In the genomic region with DNA sequence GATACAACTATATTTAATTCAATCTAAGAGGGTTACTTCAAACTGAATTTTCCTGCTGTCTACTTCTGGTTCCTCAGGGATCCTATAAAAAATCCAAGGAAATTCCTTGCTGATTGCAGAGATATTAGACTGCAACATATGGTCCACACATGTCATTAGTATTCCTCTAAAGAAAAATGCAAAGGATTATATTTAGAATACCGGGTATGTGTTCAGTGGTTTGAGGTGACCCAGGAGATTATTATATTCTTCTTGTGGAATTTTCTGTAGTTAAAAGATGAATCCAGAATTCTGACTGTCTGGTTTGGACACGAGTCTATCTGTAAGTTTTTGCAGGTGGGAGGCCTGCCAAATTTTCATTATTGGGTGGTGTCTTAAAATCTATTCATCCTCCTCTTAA, we compare ENCODE assay signal across 25 cellular contexts. TPM values are rescaled to one million over a fixed set of nuclear protein-coding genes. Genes with fewer than 3 reads are reported as not detected.
DNase-seq lines count a peak whose midpoint lies in the region; ATAC-seq and TF ChIP-seq lines count a peak whose summit lies in the region.
"Had no signal": no experiment of that assay in that cellular context is flagged by ENCODE, and none has a peak within 500 bp of the region (broad histone marks: within the 10 kb centered on the region; RNA-seq: fewer than 3 reads in every experiment).

No MANE protein-coding gene starts in this region.

- no peak overlapping the region for H3K4me2 ChIP-seq in GM23248 (ENCODE audit: unreplicated experiment)
- H3K4me2 ChIP-seq: BLaER1 had no signal

- TF ChIP-seq CTCF in AG10803 (conservative IDR thresholded peaks at IDR 0.05; ENCODE audit: low read length) (no peak), fibroblast of mammary gland (conservative IDR thresholded peaks at IDR 0.05; ENCODE audit: control insufficient read depth, insufficient read depth, low read depth, low read length) (no peak)

- H3K9me3 ChIP-seq in GM23248 (ENCODE audit: low read depth), result no peaks in the 10 kb centered on the region
- no peaks in the 10 kb centered on the region for H3K9me3 ChIP-seq in SK-N-MC (ENCODE audit: low read depth, low read length)
- H3K9me3 ChIP-seq: BLaER1, MG63 had no signal

- H3K27me3 Mint-ChIP-seq in stimulated activated naive B cell treated with anti-CD40 and anti-IgM and Interleukin-4, amounts not matched to agents 10 μg/mL and 1 μg/mL and 100 μg/mL, for 72 hours, result peaks cover 29 to 34% of the 10 kb centered on the region in 2 donors

- H3K9me3 Mint-ChIP-seq in stimulated activated naive B cell treated with anti-CD40 and anti-IgM and Interleukin-4, amounts not matched to agents 10 μg/mL and 1 μg/mL and 100 μg/mL, for 72 hours, result peaks cover 0 to 3% of the 10 kb centered on the region in 2 donors
- H3K9me3 Mint-ChIP-seq: CD4-positive, alpha-beta T cell; HFFc6 had no signal

- WGBS in GM23248 (ENCODE audit: low coverage in 1 of 2, low lambda C conversion rate in 2 of 2, missing lambda C conversion rate in 2 of 2), 2 experiments, result 2 to 11% methylated on average over 2 of the region's 2 CpGs

- no peaks in the 10 kb centered on the region for H3K36me3 Mint-ChIP-seq in stimulated activated naive B cell treated with anti-CD40 and anti-IgM and Interleukin-4, amounts not matched to agents 10 μg/mL and 1 μg/mL and 100 μg/mL, for 72 hours

- no peaks in the 10 kb centered on the region for H3K4me1 ChIP-seq in GM23248 (ENCODE audit: insufficient read depth)
- H3K4me1 ChIP-seq: BLaER1 had no signal

- H3K9me2 ChIP-seq in GM23248 (ENCODE audit: insufficient read depth), result no peaks in the 10 kb centered on the region

- H3K9ac ChIP-seq in GM23248 (no peak overlapping the region), SK-N-MC (ENCODE audit: insufficient read length) (no peak overlapping the region)
- H3K9ac ChIP-seq: BLaER1 had no signal

- DNase-seq in AG10803 (ENCODE audit: low read depth) (peak; percentile 82), GM23248 (peak; percentile 5), SK-N-MC (ENCODE audit: low read depth, low spot score) (no peak), fibroblast of mammary gland (ENCODE audit: low read depth) (peak; percentile 63), left colon (no peak), T-helper 9 cell (no peak)
- no peak for DNase-seq in stimulated activated naive B cell treated with anti-CD40 and anti-IgM and Interleukin-4, amounts not matched to agents 10 μg/mL and 1 μg/mL and 100 μg/mL, for 72 hours
- DNase-seq: CD4-positive, alpha-beta T cell; COR-L47; DMS153; GDM1; HFFc6; MG63; NCI-H1048; NCI-H1417 treated with DMSO at 0.1 percent for 48 hours; NCI-H187; NCI-H446; NK-92 treated with Interleukin-12 subunit alpha and Interleukin-12 subunit beta, amount 100 ng/mL, for 24 hours had no signal

- no peaks in the 10 kb centered on the region for H3K36me3 ChIP-seq in GM23248 (ENCODE audit: low read depth)
- no peaks in the 10 kb centered on the region for H3K36me3 ChIP-seq in SK-N-MC (ENCODE audit: insufficient read depth, low read length)
- H3K36me3 ChIP-seq: BLaER1, MG63 had no signal

- no peaks in the 10 kb centered on the region for H3K79me2 ChIP-seq in GM23248 (ENCODE audit: insufficient read depth)

- H3K27ac Mint-ChIP-seq in stimulated activated naive B cell treated with anti-CD40 and anti-IgM and Interleukin-4, amounts not matched to agents 10 μg/mL and 1 μg/mL and 100 μg/mL, for 72 hours, result no peak overlapping the region
- H3K27ac Mint-ChIP-seq: CD4-positive, alpha-beta T cell; HFFc6 had no signal

- H3F3A ChIP-seq in GM23248 (ENCODE audit: insufficient read depth), result no peaks in the 10 kb centered on the region

- H3K27ac ChIP-seq in GM23248, result no peak overlapping the region
- H3K27ac ChIP-seq in SK-N-MC, result peak overlapping the region; percentile 43; the same call in 1 of the 2 replicates
- H3K27ac ChIP-seq: BLaER1 had no signal

- intact Hi-C loops in left colon (cut with DNase I, micrococcal nuclease), result no loop called here

- H2AFZ ChIP-seq in GM23248, result no peak overlapping the region

- no peaks in the 10 kb centered on the region for H3K4me1 Mint-ChIP-seq in stimulated activated naive B cell treated with anti-CD40 and anti-IgM and Interleukin-4, amounts not matched to agents 10 μg/mL and 1 μg/mL and 100 μg/mL, for 72 hours

- no peak for ATAC-seq in stimulated activated naive B cell treated with anti-CD40 and anti-IgM and Interleukin-4, amounts not matched to agents 10 μg/mL and 1 μg/mL and 100 μg/mL, for 72 hours (replicated peaks)
- ATAC-seq in left colon, result no peak
- ATAC-seq: HepG2, K562, Panc1 had no signal

- in situ Hi-C loops in GM23248 (cut with MboI), result no loop called here

- H3K4me3 Mint-ChIP-seq in stimulated activated naive B cell treated with anti-CD40 and anti-IgM and Interleukin-4, amounts not matched to agents 10 μg/mL and 1 μg/mL and 100 μg/mL, for 72 hours, result no peak overlapping the region
- H3K4me3 Mint-ChIP-seq: CD4-positive, alpha-beta T cell; HFFc6 had no signal

- no peaks in the 10 kb centered on the region for H4K20me1 ChIP-seq in GM23248 (ENCODE audit: insufficient read depth)
- H4K20me1 ChIP-seq: BLaER1 had no signal

- H3K4me3 ChIP-seq in AG10803 (ENCODE audit: low read length) (no peak overlapping the region), GM23248 (no peak overlapping the region), SK-N-MC (0 out of 2 replicates have a peak overlapping the region, but pooled peaks have one; percentile 4), fibroblast of mammary gland (ENCODE audit: control insufficient read depth, low read depth, low read length) (no peak overlapping the region)
- H3K4me3 ChIP-seq: BLaER1, K562, MG63 had no signal

- no peaks in the 10 kb centered on the region for H3K27me3 ChIP-seq in GM23248 (replicated peaks; ENCODE audit: insufficient read depth)
- H3K27me3 ChIP-seq: BLaER1, MG63 had no signal

RNA-seq across cellular contexts. Expression of gene HOXD1, which starts 18.2 kb away (rescaled TPM):
- total RNA-seq in GM23248 (2014; rRNA removed; shearing (Covaris generic)), result 0.13 and 0.43 TPM in 2 replicates
- 1.5 and 2.2 TPM in 2 replicates for polyA plus RNA-seq in GM23248 (2016; fragmentation: Nextera tagmentation; extraction: Ambion mirVana)
- total RNA-seq in left colon, result 1 to 10 TPM; 3.5 to 6.9 TPM
- total RNA-seq: CD4-positive, alpha-beta T cell; HFFc6; HT-29; K562; LHCN-M2; T-helper 1 cell treated with Interleukin-12 subunit alpha and Interleukin-12 subunit beta and Interleukin-4 antibody, amounts not matched to agents 30 ng/mL and 1 ng/mL, for 36 hours had no signal
- polyA plus RNA-seq: K562 had no signal

RNA-seq across cellular contexts. Expression of gene HOXD3, which starts 49.6 kb away (rescaled TPM):
- 3.2 and 5.2 TPM in 2 replicates for total RNA-seq in GM23248 (2014; rRNA removed; shearing (Covaris generic))
- 1.9 and 2.3 TPM in 2 replicates for polyA plus RNA-seq in GM23248 (2016; fragmentation: Nextera tagmentation; extraction: Ambion mirVana)
- total RNA-seq in left colon, result 1 to 10 TPM; 3.8 to 9.5 TPM
- total RNA-seq: CD4-positive, alpha-beta T cell; HT-29; K562; LHCN-M2; T-helper 1 cell treated with Interleukin-12 subunit alpha and Interleukin-12 subunit beta and Interleukin-4 antibody, amounts not matched to agents 30 ng/mL and 1 ng/mL, for 36 hours had no signal
- polyA plus RNA-seq: K562 had no signal

RNA-seq across cellular contexts. Expression of gene HOXD4, which starts 55.3 kb away (rescaled TPM):
- total RNA-seq in GM23248 (2014; rRNA removed; shearing (Covaris generic)), result 2.5 and 7.8 TPM in 2 replicates
- 0.54 and 1.4 TPM in 2 replicates for polyA plus RNA-seq in GM23248 (2016; fragmentation: Nextera tagmentation; extraction: Ambion mirVana)
- 1 to 10 TPM; 3.8 to 9.7 TPM for total RNA-seq in left colon
- total RNA-seq: CD4-positive, alpha-beta T cell; HepG2; HT-29; K562; LHCN-M2; T-helper 1 cell treated with Interleukin-12 subunit alpha and Interleukin-12 subunit beta and Interleukin-4 antibody, amounts not matched to agents 30 ng/mL and 1 ng/mL, for 36 hours had no signal
- polyA plus RNA-seq: HepG2, K562 had no signal

Comparison
In these comparisons a context has a peak if more than half of its experiments do, and no peak if none do; other contexts are left out.
1. DNase-seq: peak in AG10803 (single experiment), GM23248 (single experiment) and fibroblast of mammary gland (single experiment); none in SK-N-MC (single experiment), stimulated activated naive B cell treated with anti-CD40 and anti-IgM and Interleukin-4, amounts not matched to agents 10 μg/mL and 1 μg/mL and 100 μg/mL, for 72 hours (single experiment), left colon (0 of 2) and T-helper 9 cell (single experiment).